33 cellular contexts compared by ENCODE assay signal in genomic region chr7:81098213-81098612, GRCh38.
"Had no signal": no experiment of that assay in that cellular context is flagged by ENCODE, and none has a peak within 500 bp of the region (broad histone marks: within the 10 kb centered on the region; RNA-seq: fewer than 3 reads in every experiment).

No MANE protein-coding gene starts in this region.

- H3K36me3 ChIP-seq: ascending aorta, brain microvascular endothelial cell, esophagus squamous epithelium, gastroesophageal sphincter, heart right ventricle had no signal

- DNase-seq: activated CD4-positive, alpha-beta memory T cell treated with anti-CD3 and anti-CD28 coated beads, Interleukin-2, amount 10 ng/mL, durations not matched to agents 7 days and 5 days; activated CD4-positive, alpha-beta T cell treated with anti-CD3 and anti-CD28 coated beads for 1 hour; activated CD4-positive, alpha-beta T cell treated with anti-CD3 and anti-CD28 coated beads for 4 hours; activated CD4-positive, alpha-beta T cell treated with anti-CD3 and anti-CD28 coated beads, Interleukin-2, amount 10 ng/mL, durations not matched to agents 7 days and 5 days; activated CD4-positive, alpha-beta T cell treated with anti-CD3 and anti-CD28 coated beads, Interleukin-2, amount 50 U/mL, for 4 hours; activated CD8-positive, alpha-beta memory T cell treated with anti-CD3 and anti-CD28 coated beads, Interleukin-2, amount 50 U/mL, for 48 hours; activated gamma-delta T cell; activated naive CD4-positive, alpha-beta T cell; activated naive CD4-positive, alpha-beta T cell treated with anti-CD3 and anti-CD28 coated beads, Interleukin-2, amount 10 ng/mL, durations not matched to agents 7 days and 5 days; activated naive CD8-positive, alpha-beta T cell treated with anti-CD3 and anti-CD28 coated beads, Interleukin-2, amount 10 ng/mL, durations not matched to agents 7 days and 5 days; activated T-cell treated with anti-CD3 and anti-CD28 coated beads for 4 hours; activated T-cell treated with anti-CD3 and anti-CD28 coated beads, Interleukin-2, amount 50 U/mL, for 24 hours; activated T-cell treated with anti-CD3 and anti-CD28 coated beads, Interleukin-2, amount 50 U/mL, for 72 hours; brain microvascular endothelial cell; cortex of kidney; dermis blood vessel endothelial cell; effector CD4-positive, alpha-beta T cell; esophagus squamous epithelium; foreskin melanocyte; heart right ventricle; T-helper 1 cell; T-helper 17 cell; T1000 had no signal

- H3K27ac ChIP-seq: ascending aorta, brain microvascular endothelial cell, epithelial cell of prostate, esophagus squamous epithelium, gastroesophageal sphincter, heart right ventricle, VCaP had no signal

- H3K4me1 Mint-ChIP-seq: activated CD4-positive, alpha-beta memory T cell treated with anti-CD3 and anti-CD28 coated beads, Interleukin-2, amount 10 ng/mL, durations not matched to agents 7 days and 5 days; activated CD4-positive, alpha-beta T cell treated with anti-CD3 and anti-CD28 coated beads, Interleukin-2, amount 10 ng/mL, durations not matched to agents 7 days and 5 days; activated naive CD4-positive, alpha-beta T cell treated with anti-CD3 and anti-CD28 coated beads, Interleukin-2, amount 10 ng/mL, durations not matched to agents 7 days and 5 days; activated naive CD8-positive, alpha-beta T cell treated with anti-CD3 and anti-CD28 coated beads, Interleukin-2, amount 10 ng/mL, durations not matched to agents 7 days and 5 days; central memory CD8-positive, alpha-beta T cell; T-helper 17 cell; WTC11 had no signal

- H3K27ac Mint-ChIP-seq: activated CD4-positive, alpha-beta memory T cell treated with anti-CD3 and anti-CD28 coated beads, Interleukin-2, amount 10 ng/mL, durations not matched to agents 7 days and 5 days; activated CD4-positive, alpha-beta T cell treated with anti-CD3 and anti-CD28 coated beads, Interleukin-2, amount 10 ng/mL, durations not matched to agents 7 days and 5 days; activated naive CD4-positive, alpha-beta T cell treated with anti-CD3 and anti-CD28 coated beads, Interleukin-2, amount 10 ng/mL, durations not matched to agents 7 days and 5 days; activated naive CD4-positive, alpha-beta T cell treated with anti-CD3 and anti-CD28 coated beads, Interleukin-2, amount 50 U/mL, for 72 hours; activated naive CD8-positive, alpha-beta T cell treated with anti-CD3 and anti-CD28 coated beads, Interleukin-2, amount 10 ng/mL, durations not matched to agents 7 days and 5 days; activated T-cell treated with anti-CD3 and anti-CD28 coated beads, Interleukin-2, amount 50 U/mL, for 24 hours; activated T-cell treated with anti-CD3 and anti-CD28 coated beads, Interleukin-2, amount 50 U/mL, for 72 hours; T-helper 17 cell; T-helper 2 cell treated with Interferon-gamma antibody and Interleukin-4, amounts not matched to agents 5 μg/mL and 100 μg/mL, for 36 hours; WTC11 had no signal

- H3K4me1 ChIP-seq: ascending aorta, esophagus squamous epithelium, gastroesophageal sphincter, heart right ventricle had no signal

- ATAC-seq: activated naive CD4-positive, alpha-beta T cell treated with anti-CD3 and anti-CD28 coated beads, Interleukin-2, amount 50 U/mL, for 72 hours; activated T-cell treated with anti-CD3 and anti-CD28 coated beads, Interleukin-2, amount 50 U/mL, for 72 hours; gastroesophageal sphincter; heart right ventricle; T-helper 17 cell; WTC11 had no signal

- FAIRE-seq: bronchial epithelial cell, endothelial cell of umbilical vein had no signal

- H3K9me3 Mint-ChIP-seq: activated CD4-positive, alpha-beta memory T cell treated with anti-CD3 and anti-CD28 coated beads, Interleukin-2, amount 10 ng/mL, durations not matched to agents 7 days and 5 days; activated CD4-positive, alpha-beta T cell treated with anti-CD3 and anti-CD28 coated beads, Interleukin-2, amount 10 ng/mL, durations not matched to agents 7 days and 5 days; activated naive CD4-positive, alpha-beta T cell treated with anti-CD3 and anti-CD28 coated beads, Interleukin-2, amount 10 ng/mL, durations not matched to agents 7 days and 5 days; activated naive CD4-positive, alpha-beta T cell treated with anti-CD3 and anti-CD28 coated beads, Interleukin-2, amount 50 U/mL, for 72 hours; activated naive CD8-positive, alpha-beta T cell treated with anti-CD3 and anti-CD28 coated beads, Interleukin-2, amount 10 ng/mL, durations not matched to agents 7 days and 5 days; activated T-cell treated with anti-CD3 and anti-CD28 coated beads, Interleukin-2, amount 50 U/mL, for 24 hours; central memory CD8-positive, alpha-beta T cell had no signal

- H3K36me3 Mint-ChIP-seq: activated naive CD4-positive, alpha-beta T cell treated with anti-CD3 and anti-CD28 coated beads, Interleukin-2, amount 10 ng/mL, durations not matched to agents 7 days and 5 days; activated naive CD4-positive, alpha-beta T cell treated with anti-CD3 and anti-CD28 coated beads, Interleukin-2, amount 50 U/mL, for 72 hours; activated naive CD8-positive, alpha-beta T cell treated with anti-CD3 and anti-CD28 coated beads, Interleukin-2, amount 10 ng/mL, durations not matched to agents 7 days and 5 days; WTC11 had no signal

- H3K4me3 ChIP-seq: ascending aorta, esophagus squamous epithelium, gastroesophageal sphincter, heart right ventricle had no signal

- H3K27me3 Mint-ChIP-seq: activated CD4-positive, alpha-beta memory T cell treated with anti-CD3 and anti-CD28 coated beads, Interleukin-2, amount 10 ng/mL, durations not matched to agents 7 days and 5 days; activated CD4-positive, alpha-beta T cell treated with anti-CD3 and anti-CD28 coated beads, Interleukin-2, amount 10 ng/mL, durations not matched to agents 7 days and 5 days; activated naive CD4-positive, alpha-beta T cell treated with anti-CD3 and anti-CD28 coated beads, Interleukin-2, amount 10 ng/mL, durations not matched to agents 7 days and 5 days; activated naive CD8-positive, alpha-beta T cell treated with anti-CD3 and anti-CD28 coated beads, Interleukin-2, amount 10 ng/mL, durations not matched to agents 7 days and 5 days; activated T-cell treated with anti-CD3 and anti-CD28 coated beads, Interleukin-2, amount 50 U/mL, for 24 hours; central memory CD8-positive, alpha-beta T cell; T-helper 17 cell had no signal

- H3K9me3 ChIP-seq: ascending aorta, esophagus squamous epithelium, gastroesophageal sphincter, heart right ventricle had no signal

- H3K27me3 ChIP-seq: ascending aorta, brain microvascular endothelial cell, esophagus squamous epithelium, gastroesophageal sphincter, heart right ventricle had no signal

- H3K4me3 Mint-ChIP-seq: activated CD4-positive, alpha-beta memory T cell treated with anti-CD3 and anti-CD28 coated beads, Interleukin-2, amount 10 ng/mL, durations not matched to agents 7 days and 5 days; activated CD4-positive, alpha-beta T cell treated with anti-CD3 and anti-CD28 coated beads, Interleukin-2, amount 10 ng/mL, durations not matched to agents 7 days and 5 days; activated naive CD4-positive, alpha-beta T cell treated with anti-CD3 and anti-CD28 coated beads, Interleukin-2, amount 10 ng/mL, durations not matched to agents 7 days and 5 days; activated naive CD8-positive, alpha-beta T cell treated with anti-CD3 and anti-CD28 coated beads, Interleukin-2, amount 10 ng/mL, durations not matched to agents 7 days and 5 days; activated T-cell treated with anti-CD3 and anti-CD28 coated beads, Interleukin-2, amount 50 U/mL, for 24 hours; activated T-cell treated with anti-CD3 and anti-CD28 coated beads, Interleukin-2, amount 50 U/mL, for 72 hours; central memory CD8-positive, alpha-beta T cell; T-helper 17 cell; T-helper 2 cell treated with Interferon-gamma antibody and Interleukin-4, amounts not matched to agents 5 μg/mL and 100 μg/mL, for 36 hours; WTC11 had no signal
